Comparison of ENCODE assay signal across 8 cellular contexts in the genomic region with DNA sequence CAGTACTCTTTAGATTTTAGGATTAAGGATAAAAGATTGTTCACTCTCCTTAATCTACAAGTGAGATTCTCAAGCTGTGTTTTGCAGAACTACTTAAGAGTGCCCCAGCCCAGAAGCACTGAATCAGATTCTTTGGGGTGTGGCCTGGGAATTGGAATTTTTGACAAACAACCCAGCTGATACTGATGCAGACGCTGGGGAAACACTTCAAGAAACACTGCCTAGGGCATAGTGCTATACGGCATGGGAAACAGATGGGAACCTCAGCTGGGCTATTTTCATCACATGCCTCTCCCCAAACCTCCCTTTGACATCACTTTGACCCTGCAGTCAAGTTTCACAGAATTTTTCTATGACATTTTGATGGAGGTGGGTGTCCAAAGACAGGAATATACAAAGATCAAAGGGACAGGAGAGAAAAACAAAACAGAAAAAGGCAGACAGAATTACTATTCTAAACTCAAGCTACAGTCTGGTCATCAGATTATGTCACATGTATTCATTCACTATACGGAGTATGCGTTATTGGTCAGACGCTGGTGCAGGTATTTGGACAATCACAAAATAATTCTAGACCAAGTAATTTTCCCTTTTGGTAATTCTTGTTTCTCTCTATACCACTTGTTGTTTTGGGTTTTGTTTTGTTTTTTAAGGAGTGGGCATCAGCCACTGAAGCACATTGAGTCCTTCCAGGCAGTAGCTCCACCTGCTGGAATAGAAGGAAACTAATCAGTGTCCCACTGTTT.
DNase-seq lines count a peak whose midpoint lies in the region; ATAC-seq, FAIRE-seq and TF ChIP-seq lines count a peak whose summit lies in the region.
"Not testable (repeated sequence)": the region's sequence is repeated elsewhere in the genome, so short reads cannot be mapped to it uniquely, and the experiment has no call there.

No MANE protein-coding gene starts in this region.

- H3K4me1 ChIP-seq in small intestine (ENCODE audit: control insufficient read depth in 2 of 2, insufficient read depth in 1 of 2, low read depth in 1 of 2, low read length in 1 of 2), result not testable (repeated sequence)

- H3K36me3 ChIP-seq in kidney epithelial cell (ENCODE audit: control insufficient read depth, insufficient read depth, low read length); small intestine (ENCODE audit: control insufficient read depth in 2 of 2, insufficient read depth in 2 of 2, low read length in 2 of 2): not testable (repeated sequence)

- H3K27me3 Mint-ChIP-seq in WTC11 (ENCODE audit: low read depth), result not testable (repeated sequence)

- peak; percentile 89 for FAIRE-seq in GM19239 (lab: Jason Lieb, UNC)
- FAIRE-seq in small intestine (lab: Jason Lieb, UNC), result not testable (repeated sequence)

- H3K36me3 Mint-ChIP-seq in WTC11, result not testable (repeated sequence)

- CTCF ChIA-PET in WTC11 (lab: Charles Lee), result interaction anchor here (0.7 to 2.7 kb wide), 23 partner anchors 18 to 249 kb away, joined by 3 to 17 read pairs (median 4); no protein-coding TSS in a partner anchor

- DNase-seq in GM19239 (ENCODE audit: insufficient read length, low spot score); WTC11 (ENCODE audit: low spot score); kidney epithelial cell (ENCODE audit: low read depth): not testable (repeated sequence)
- peak; percentile 29 for DNase-seq in NCI-H345 (lab: John Stamatoyannopoulos, UW)
- peak; percentile 42 to 54 for DNase-seq in dermis microvascular lymphatic vessel endothelial cell (ENCODE audit: low read depth in 2 of 2)
- peak; percentile 60 for DNase-seq in small intestine

- not testable (repeated sequence) for H3K4me3 Mint-ChIP-seq in WTC11

- H3K27ac ChIP-seq in C4-2B; small intestine (ENCODE audit: low read depth in 1 of 2, low read length in 1 of 2): not testable (repeated sequence)

- ATAC-seq in HG03196 (IDR thresholded peaks at IDR 0.05; ENCODE audit: unreplicated experiment), result peak; percentile 38
- ATAC-seq in WTC11, result peak; percentile 84

- H3K4me1 Mint-ChIP-seq in WTC11, result not testable (repeated sequence)

- H3K4me3 ChIP-seq in kidney epithelial cell (ENCODE audit: low read depth, low read length); small intestine (ENCODE audit: low read depth in 1 of 2, low read length in 2 of 2): not testable (repeated sequence)

- H3K27me3 ChIP-seq in kidney epithelial cell (ENCODE audit: control insufficient read depth, insufficient read depth, low read length); small intestine (ENCODE audit: control insufficient read depth in 2 of 2, insufficient read depth in 2 of 2, low read length in 2 of 2): not testable (repeated sequence)

- TF ChIP-seq CTCF in C4-2B (conservative IDR thresholded peaks at IDR 0.05) (peak; percentile 84), WTC11 (IDR thresholded peaks at IDR 0.05) (peak; percentile 49; the same call in 1 of the 2 replicates), kidney epithelial cell (IDR thresholded peaks at IDR 0.05; ENCODE audit: insufficient read depth, low read length, poor library complexity, severe bottlenecking) (peak; percentile 70)

- WGBS in small intestine, 3 donors, result 33 to 43% (median 38%) methylated on average over 5 of the region's 5 CpGs

- not testable (repeated sequence) for H3K27ac Mint-ChIP-seq in WTC11

- H3K9me3 Mint-ChIP-seq in WTC11, result not testable (repeated sequence)

- H3K9me3 ChIP-seq in small intestine (ENCODE audit: control insufficient read depth, low read depth), result not testable (repeated sequence)

- POLR2A ChIA-PET in WTC11 (lab: Charles Lee), result not testable (repeated sequence)
